In the genomic region with DNA sequence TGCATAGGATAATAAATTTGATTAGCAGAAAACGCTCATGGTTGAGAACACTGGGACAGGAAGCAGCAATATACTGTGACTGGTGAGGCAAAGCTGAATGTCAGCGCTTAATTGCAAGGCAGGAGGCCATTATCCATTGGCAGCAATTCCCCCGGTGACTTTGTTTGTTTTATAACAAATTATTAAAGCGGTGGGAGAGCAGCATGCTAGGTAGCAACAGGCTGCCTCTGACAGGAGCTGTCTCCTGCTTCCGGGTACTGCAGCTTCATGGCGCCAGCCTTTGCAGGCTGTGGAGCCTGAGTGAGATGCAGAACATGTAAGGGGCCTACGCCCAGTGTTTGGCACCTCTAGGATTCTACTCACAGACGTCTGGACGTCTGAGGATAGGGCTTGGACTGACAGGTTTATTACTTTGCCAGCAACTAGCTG, we compare ENCODE assay signal across 16 cellular contexts.
A peak's percentile ranks its signal among the peaks of the same experiment; 100 is the strongest.
DNase-seq lines count a peak whose midpoint lies in the region; ATAC-seq and TF ChIP-seq lines count a peak whose summit lies in the region.
"Had no signal": no experiment of that assay in that cellular context is flagged by ENCODE, and none has a peak within 500 bp of the region (broad histone marks: within the 10 kb centered on the region; RNA-seq: fewer than 3 reads in every experiment).

No MANE protein-coding gene starts in this region.

- no peaks in the 10 kb centered on the region for H3K9me3 Mint-ChIP-seq in activated T-cell treated with anti-CD3 and anti-CD28 coated beads, Interleukin-2, amount 50 U/mL, for 24 hours
- H3K9me3 Mint-ChIP-seq: activated CD4-positive, alpha-beta T cell treated with anti-CD3 and anti-CD28 coated beads, Interleukin-2, amount 10 ng/mL, durations not matched to agents 7 days and 5 days had no signal

- H3K4me1 ChIP-seq in hepatocyte (ENCODE audit: insufficient read depth) (no peaks in the 10 kb centered on the region), upper lobe of right lung (no peaks in the 10 kb centered on the region)
- H3K4me1 ChIP-seq: heart right ventricle had no signal

- H3K9me3 ChIP-seq in hepatocyte (ENCODE audit: low read depth) (no peaks in the 10 kb centered on the region), upper lobe of right lung (no peaks in the 10 kb centered on the region)
- H3K9me3 ChIP-seq: heart right ventricle had no signal

- H3K27ac ChIP-seq in hepatocyte, result no peak overlapping the region
- no peak overlapping the region for H3K27ac ChIP-seq in upper lobe of right lung
- H3K27ac ChIP-seq: heart right ventricle had no signal

- H3K27me3 ChIP-seq in hepatocyte, result no peaks in the 10 kb centered on the region
- no peaks in the 10 kb centered on the region for H3K27me3 ChIP-seq in upper lobe of right lung
- H3K27me3 ChIP-seq: heart right ventricle had no signal

- H2AFZ ChIP-seq in hepatocyte, result no peak overlapping the region

- no peak overlapping the region for H3K27ac Mint-ChIP-seq in activated T-cell treated with anti-CD3 and anti-CD28 coated beads, Interleukin-2, amount 50 U/mL, for 24 hours
- H3K27ac Mint-ChIP-seq: activated CD4-positive, alpha-beta T cell treated with anti-CD3 and anti-CD28 coated beads, Interleukin-2, amount 10 ng/mL, durations not matched to agents 7 days and 5 days had no signal

- H3K4me1 Mint-ChIP-seq in activated T-cell treated with anti-CD3 and anti-CD28 coated beads, Interleukin-2, amount 50 U/mL, for 24 hours (ENCODE audit: low read depth), result peaks cover 38% of the 10 kb centered on the region

- H3K4me2 ChIP-seq in hepatocyte, result no peak overlapping the region

- H3K79me2 ChIP-seq in hepatocyte, result no peaks in the 10 kb centered on the region

- H3K36me3 ChIP-seq in hepatocyte (replicated peaks; ENCODE audit: insufficient read depth, low read depth) (no peaks in the 10 kb centered on the region), upper lobe of right lung (no peaks in the 10 kb centered on the region)
- H3K36me3 ChIP-seq: heart right ventricle had no signal

- no peaks in the 10 kb centered on the region for H3K36me3 Mint-ChIP-seq in activated T-cell treated with anti-CD3 and anti-CD28 coated beads, Interleukin-2, amount 50 U/mL, for 24 hours (ENCODE audit: low read depth)

- intact Hi-C loops in upper lobe of right lung (cut with DNase I), result no loop called here

- ATAC-seq in upper lobe of right lung (peak; percentile 38), HG03039 (IDR thresholded peaks at IDR 0.05; ENCODE audit: unreplicated experiment) (no peak)
- ATAC-seq: heart right ventricle, K562 had no signal

- no peaks in the 10 kb centered on the region for H3K9me2 ChIP-seq in hepatocyte (replicated peaks; ENCODE audit: insufficient read depth)

- no peak overlapping the region for H3K4me3 ChIP-seq in hepatocyte
- no peak overlapping the region for H3K4me3 ChIP-seq in upper lobe of right lung
- H3K4me3 ChIP-seq: heart right ventricle, K562 had no signal

- H4K20me1 ChIP-seq in hepatocyte (ENCODE audit: insufficient read depth, poor library complexity, severe bottlenecking), result no peaks in the 10 kb centered on the region

- 59% methylated on average over 9 of the region's 9 CpGs for WGBS in hepatocyte (ENCODE audit: low lambda C conversion rate, missing lambda C conversion rate)

- no peaks in the 10 kb centered on the region for H3K27me3 Mint-ChIP-seq in activated T-cell treated with anti-CD3 and anti-CD28 coated beads, Interleukin-2, amount 50 U/mL, for 24 hours
- H3K27me3 Mint-ChIP-seq: activated CD4-positive, alpha-beta T cell treated with anti-CD3 and anti-CD28 coated beads, Interleukin-2, amount 10 ng/mL, durations not matched to agents 7 days and 5 days had no signal

- H3K4me3 Mint-ChIP-seq in activated T-cell treated with anti-CD3 and anti-CD28 coated beads, Interleukin-2, amount 50 U/mL, for 24 hours, result no peak overlapping the region
- H3K4me3 Mint-ChIP-seq: activated CD4-positive, alpha-beta T cell treated with anti-CD3 and anti-CD28 coated beads, Interleukin-2, amount 10 ng/mL, durations not matched to agents 7 days and 5 days had no signal

- DNase-seq in activated T-cell treated with anti-CD3 and anti-CD28 coated beads, Interleukin-2, amount 50 U/mL, for 24 hours, result peak; percentile 31
- DNase-seq in activated T-cell treated with anti-CD3 and anti-CD28 coated beads for 4 hours (no peak), NCI-H345 (lab: John Stamatoyannopoulos, UW) (peak; percentile 70), hepatocyte (ENCODE audit: low spot score) (peak; percentile 6), upper lobe of right lung (no peak), GM03348 (ENCODE audit: low spot score) (no peak), CD1c-positive myeloid dendritic cell (ENCODE audit: extremely low spot score) (no peak)
- DNase-seq: ACHN; activated CD4-positive, alpha-beta T cell treated with anti-CD3 and anti-CD28 coated beads, Interleukin-2, amount 10 ng/mL, durations not matched to agents 7 days and 5 days; DMS79; heart right ventricle; mesendoderm; NK-92 treated with Interleukin-12 subunit alpha and Interleukin-12 subunit beta, amount 100 ng/mL, for 24 hours; T-helper 1 cell had no signal

- TF ChIP-seq CTCF in hepatocyte (IDR thresholded peaks at IDR 0.05; ENCODE audit: poor library complexity) (no peak), upper lobe of right lung (IDR thresholded peaks at IDR 0.05) (no peak)

Comparison
In these comparisons a context has a peak if more than half of its experiments do, and no peak if none do; other contexts are left out.
1. DNase-seq: peak in activated T-cell treated with anti-CD3 and anti-CD28 coated beads, Interleukin-2, amount 50 U/mL, for 24 hours (single experiment), NCI-H345 (single experiment) and hepatocyte (single experiment); none in activated T-cell treated with anti-CD3 and anti-CD28 coated beads for 4 hours (single experiment), upper lobe of right lung (single experiment), GM03348 (single experiment) and CD1c-positive myeloid dendritic cell (single experiment).